ENCODE assay signal across 1 cellular context in the genomic region with DNA sequence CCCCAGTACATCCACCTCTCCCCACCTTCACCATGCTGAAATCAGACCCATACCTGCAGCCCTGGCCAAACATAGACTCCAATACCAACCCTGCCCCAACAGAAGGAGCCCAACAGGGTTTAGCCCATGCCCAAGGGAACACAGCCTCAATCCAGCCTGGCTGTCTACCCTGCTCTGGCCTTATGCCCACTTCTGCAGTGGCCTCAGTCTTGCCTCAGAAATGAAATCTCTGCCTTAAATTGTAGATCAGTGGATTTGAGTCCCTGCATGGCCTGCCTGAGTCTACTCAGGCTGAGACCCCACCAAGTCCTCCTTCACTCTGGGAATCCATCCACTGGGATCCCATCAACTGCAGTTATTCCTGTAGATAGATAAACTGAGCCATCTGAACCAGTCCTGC.
TF ChIP-seq lines count a peak whose summit lies in the region.

No MANE protein-coding gene starts in this region.

TF ChIP-seq in GM23338, 12 proteins besides CTCF, POLR2A, EP300 and RAD21 (continued from another document):
- TF ChIP-seq, protein P1, sequence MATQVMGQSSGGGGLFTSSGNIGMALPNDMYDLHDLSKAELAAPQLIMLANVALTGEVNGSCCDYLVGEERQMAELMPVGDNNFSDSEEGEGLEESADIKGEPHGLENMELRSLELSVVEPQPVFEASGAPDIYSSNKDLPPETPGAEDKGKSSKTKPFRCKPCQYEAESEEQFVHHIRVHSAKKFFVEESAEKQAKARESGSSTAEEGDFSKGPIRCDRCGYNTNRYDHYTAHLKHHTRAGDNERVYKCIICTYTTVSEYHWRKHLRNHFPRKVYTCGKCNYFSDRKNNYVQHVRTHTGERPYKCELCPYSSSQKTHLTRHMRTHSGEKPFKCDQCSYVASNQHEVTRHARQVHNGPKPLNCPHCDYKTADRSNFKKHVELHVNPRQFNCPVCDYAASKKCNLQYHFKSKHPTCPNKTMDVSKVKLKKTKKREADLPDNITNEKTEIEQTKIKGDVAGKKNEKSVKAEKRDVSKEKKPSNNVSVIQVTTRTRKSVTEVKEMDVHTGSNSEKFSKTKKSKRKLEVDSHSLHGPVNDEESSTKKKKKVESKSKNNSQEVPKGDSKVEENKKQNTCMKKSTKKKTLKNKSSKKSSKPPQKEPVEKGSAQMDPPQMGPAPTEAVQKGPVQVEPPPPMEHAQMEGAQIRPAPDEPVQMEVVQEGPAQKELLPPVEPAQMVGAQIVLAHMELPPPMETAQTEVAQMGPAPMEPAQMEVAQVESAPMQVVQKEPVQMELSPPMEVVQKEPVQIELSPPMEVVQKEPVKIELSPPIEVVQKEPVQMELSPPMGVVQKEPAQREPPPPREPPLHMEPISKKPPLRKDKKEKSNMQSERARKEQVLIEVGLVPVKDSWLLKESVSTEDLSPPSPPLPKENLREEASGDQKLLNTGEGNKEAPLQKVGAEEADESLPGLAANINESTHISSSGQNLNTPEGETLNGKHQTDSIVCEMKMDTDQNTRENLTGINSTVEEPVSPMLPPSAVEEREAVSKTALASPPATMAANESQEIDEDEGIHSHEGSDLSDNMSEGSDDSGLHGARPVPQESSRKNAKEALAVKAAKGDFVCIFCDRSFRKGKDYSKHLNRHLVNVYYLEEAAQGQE (IDR thresholded peaks at IDR 0.05; ENCODE audit: unreplicated experiment): no peak
- no peak for TF ChIP-seq ZNF114 (CRISPR knock-in tag; IDR thresholded peaks at IDR 0.05)
- TF ChIP-seq CREB1 (CRISPR knock-in tag; IDR thresholded peaks at IDR 0.05; ENCODE audit: low read depth): no peak
- TF ChIP-seq, protein P2, sequence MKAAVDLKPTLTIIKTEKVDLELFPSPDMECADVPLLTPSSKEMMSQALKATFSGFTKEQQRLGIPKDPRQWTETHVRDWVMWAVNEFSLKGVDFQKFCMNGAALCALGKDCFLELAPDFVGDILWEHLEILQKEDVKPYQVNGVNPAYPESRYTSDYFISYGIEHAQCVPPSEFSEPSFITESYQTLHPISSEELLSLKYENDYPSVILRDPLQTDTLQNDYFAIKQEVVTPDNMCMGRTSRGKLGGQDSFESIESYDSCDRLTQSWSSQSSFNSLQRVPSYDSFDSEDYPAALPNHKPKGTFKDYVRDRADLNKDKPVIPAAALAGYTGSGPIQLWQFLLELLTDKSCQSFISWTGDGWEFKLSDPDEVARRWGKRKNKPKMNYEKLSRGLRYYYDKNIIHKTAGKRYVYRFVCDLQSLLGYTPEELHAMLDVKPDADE (IDR thresholded peaks at IDR 0.05): no peak
- TF ChIP-seq STAT1 (IDR thresholded peaks at IDR 0.05; ENCODE audit: unreplicated experiment): no peak
- no peak for TF ChIP-seq EZH2phosphoT487 (IDR thresholded peaks at IDR 0.05; ENCODE audit: unreplicated experiment)
- TF ChIP-seq, protein P3, sequence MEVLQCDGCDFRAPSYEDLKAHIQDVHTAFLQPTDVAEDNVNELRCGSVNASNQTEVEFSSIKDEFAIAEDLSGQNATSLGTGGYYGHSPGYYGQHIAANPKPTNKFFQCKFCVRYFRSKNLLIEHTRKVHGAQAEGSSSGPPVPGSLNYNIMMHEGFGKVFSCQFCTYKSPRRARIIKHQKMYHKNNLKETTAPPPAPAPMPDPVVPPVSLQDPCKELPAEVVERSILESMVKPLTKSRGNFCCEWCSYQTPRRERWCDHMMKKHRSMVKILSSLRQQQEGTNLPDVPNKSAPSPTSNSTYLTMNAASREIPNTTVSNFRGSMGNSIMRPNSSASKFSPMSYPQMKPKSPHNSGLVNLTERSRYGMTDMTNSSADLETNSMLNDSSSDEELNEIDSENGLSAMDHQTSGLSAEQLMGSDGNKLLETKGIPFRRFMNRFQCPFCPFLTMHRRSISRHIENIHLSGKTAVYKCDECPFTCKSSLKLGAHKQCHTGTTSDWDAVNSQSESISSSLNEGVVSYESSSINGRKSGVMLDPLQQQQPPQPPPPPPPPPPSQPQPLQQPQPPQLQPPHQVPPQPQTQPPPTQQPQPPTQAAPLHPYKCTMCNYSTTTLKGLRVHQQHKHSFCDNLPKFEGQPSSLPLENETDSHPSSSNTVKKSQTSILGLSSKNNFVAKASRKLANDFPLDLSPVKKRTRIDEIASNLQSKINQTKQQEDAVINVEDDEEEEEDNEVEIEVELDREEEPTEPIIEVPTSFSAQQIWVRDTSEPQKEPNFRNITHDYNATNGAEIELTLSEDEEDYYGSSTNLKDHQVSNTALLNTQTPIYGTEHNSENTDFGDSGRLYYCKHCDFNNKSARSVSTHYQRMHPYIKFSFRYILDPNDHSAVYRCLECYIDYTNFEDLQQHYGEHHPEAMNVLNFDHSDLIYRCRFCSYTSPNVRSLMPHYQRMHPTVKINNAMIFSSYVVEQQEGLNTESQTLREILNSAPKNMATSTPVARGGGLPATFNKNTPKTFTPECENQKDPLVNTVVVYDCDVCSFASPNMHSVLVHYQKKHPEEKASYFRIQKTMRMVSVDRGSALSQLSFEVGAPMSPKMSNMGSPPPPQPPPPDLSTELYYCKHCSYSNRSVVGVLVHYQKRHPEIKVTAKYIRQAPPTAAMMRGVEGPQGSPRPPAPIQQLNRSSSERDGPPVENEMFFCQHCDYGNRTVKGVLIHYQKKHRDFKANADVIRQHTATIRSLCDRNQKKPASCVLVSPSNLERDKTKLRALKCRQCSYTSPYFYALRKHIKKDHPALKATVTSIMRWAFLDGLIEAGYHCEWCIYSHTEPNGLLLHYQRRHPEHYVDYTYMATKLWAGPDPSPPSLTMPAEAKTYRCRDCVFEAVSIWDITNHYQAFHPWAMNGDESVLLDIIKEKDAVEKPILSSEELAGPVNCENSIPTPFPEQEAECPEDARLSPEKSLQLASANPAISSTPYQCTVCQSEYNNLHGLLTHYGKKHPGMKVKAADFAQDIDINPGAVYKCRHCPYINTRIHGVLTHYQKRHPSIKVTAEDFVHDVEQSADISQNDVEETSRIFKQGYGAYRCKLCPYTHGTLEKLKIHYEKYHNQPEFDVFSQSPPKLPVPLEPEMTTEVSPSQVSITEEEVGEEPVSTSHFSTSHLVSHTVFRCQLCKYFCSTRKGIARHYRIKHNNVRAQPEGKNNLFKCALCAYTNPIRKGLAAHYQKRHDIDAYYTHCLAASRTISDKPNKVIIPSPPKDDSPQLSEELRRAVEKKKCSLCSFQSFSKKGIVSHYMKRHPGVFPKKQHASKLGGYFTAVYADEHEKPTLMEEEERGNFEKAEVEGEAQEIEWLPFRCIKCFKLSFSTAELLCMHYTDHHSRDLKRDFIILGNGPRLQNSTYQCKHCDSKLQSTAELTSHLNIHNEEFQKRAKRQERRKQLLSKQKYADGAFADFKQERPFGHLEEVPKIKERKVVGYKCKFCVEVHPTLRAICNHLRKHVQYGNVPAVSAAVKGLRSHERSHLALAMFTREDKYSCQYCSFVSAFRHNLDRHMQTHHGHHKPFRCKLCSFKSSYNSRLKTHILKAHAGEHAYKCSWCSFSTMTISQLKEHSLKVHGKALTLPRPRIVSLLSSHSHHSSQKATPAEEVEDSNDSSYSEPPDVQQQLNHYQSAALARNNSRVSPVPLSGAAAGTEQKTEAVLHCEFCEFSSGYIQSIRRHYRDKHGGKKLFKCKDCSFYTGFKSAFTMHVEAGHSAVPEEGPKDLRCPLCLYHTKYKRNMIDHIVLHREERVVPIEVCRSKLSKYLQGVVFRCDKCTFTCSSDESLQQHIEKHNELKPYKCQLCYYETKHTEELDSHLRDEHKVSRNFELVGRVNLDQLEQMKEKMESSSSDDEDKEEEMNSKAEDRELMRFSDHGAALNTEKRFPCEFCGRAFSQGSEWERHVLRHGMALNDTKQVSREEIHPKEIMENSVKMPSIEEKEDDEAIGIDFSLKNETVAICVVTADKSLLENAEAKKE (CRISPR knock-in tag; IDR thresholded peaks at IDR 0.05): no peak
- TF ChIP-seq EZH2 (IDR thresholded peaks at IDR 0.05; ENCODE audit: low read depth, unreplicated experiment): no peak
- TF ChIP-seq NANOG (IDR thresholded peaks at IDR 0.05; ENCODE audit: borderline replicate concordance): no peak
- TF ChIP-seq POLR2AphosphoS5 (IDR thresholded peaks at IDR 0.05; ENCODE audit: low read depth): no peak
